Comparison of ENCODE assay signal across 1 cellular context in the genomic region with DNA sequence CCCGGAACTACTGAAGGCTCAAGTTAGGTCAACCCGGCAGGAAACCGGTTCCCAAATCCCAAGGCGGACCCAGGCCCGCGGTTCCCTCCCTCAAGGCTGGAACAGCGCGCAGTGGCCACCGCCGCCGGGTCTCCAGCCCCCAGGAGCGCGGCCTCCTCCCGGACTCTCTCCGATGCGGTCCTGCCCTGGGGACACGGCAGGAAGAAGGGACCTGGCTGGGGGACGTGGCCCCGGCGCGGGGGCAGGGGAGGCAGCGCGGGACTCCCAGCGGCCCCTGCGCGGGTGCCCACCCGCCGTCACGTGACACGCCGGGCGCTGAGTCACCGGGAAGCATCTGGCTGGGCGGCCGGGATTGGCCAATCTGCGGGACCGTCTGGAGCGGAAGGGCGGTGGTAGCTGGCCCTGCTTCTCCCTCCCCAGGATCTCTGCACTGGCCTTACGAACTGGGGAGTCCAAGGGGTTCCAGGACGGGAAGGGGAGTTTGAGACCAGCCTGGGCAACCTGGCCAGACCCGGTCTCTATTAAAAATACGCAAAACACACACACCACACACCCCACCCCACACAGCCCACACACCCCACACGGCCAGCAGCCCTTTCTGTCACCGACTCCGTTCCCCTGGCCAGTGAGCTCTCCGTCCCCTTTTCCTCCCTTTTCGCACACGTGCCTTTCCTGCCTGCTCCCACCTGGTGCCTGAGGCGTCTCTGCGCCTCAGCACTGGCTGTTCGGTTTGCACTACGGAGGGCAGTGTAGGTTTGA.
TF ChIP-seq lines count a peak whose summit lies in the region.

No MANE protein-coding gene starts in this region.

TF ChIP-seq in HepG2, 621 proteins besides CTCF, POLR2A, EP300 and RAD21 (continued from another document and continues in another):
- TF ChIP-seq, protein P1, sequence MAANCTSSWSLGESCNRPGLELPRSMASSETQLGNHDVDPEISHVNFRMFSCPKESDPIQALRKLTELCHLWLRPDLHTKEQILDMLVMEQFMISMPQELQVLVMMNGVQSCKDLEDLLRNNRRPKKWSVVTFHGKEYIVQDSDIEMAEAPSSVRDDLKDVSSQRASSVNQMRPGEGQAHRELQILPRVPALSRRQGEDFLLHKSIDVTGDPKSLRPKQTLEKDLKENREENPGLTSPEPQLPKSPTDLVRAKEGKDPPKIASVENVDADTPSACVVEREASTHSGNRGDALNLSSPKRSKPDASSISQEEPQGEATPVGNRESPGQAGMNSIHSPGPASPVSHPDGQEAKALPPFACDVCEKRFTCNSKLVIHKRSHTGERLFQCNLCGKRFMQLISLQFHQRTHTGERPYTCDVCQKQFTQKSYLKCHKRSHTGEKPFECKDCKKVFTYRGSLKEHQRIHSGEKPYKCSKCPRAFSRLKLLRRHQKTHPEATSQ (CRISPR knock-in tag; IDR thresholded peaks at IDR 0.05; ENCODE audit: borderline replicate concordance), result peak; percentile 79; the same call in 1 of the 2 replicates
- TF ChIP-seq, protein P2, sequence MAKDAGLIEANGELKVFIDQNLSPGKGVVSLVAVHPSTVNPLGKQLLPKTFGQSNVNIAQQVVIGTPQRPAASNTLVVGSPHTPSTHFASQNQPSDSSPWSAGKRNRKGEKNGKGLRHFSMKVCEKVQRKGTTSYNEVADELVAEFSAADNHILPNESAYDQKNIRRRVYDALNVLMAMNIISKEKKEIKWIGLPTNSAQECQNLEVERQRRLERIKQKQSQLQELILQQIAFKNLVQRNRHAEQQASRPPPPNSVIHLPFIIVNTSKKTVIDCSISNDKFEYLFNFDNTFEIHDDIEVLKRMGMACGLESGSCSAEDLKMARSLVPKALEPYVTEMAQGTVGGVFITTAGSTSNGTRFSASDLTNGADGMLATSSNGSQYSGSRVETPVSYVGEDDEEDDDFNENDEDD (CRISPR knock-in tag; IDR thresholded peaks at IDR 0.05; ENCODE audit: borderline replicate concordance), result peak; percentile 61; the same call in 1 of the 2 replicates
- TF ChIP-seq CAMTA2 (CRISPR knock-in tag; IDR thresholded peaks at IDR 0.05; ENCODE audit: borderline replicate concordance), result 0 out of 2 replicates have a peak, but pooled peaks have one; percentile 49
- TF ChIP-seq, protein P3, sequence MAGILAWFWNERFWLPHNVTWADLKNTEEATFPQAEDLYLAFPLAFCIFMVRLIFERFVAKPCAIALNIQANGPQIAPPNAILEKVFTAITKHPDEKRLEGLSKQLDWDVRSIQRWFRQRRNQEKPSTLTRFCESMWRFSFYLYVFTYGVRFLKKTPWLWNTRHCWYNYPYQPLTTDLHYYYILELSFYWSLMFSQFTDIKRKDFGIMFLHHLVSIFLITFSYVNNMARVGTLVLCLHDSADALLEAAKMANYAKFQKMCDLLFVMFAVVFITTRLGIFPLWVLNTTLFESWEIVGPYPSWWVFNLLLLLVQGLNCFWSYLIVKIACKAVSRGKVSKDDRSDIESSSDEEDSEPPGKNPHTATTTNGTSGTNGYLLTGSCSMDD (CRISPR knock-in tag; IDR thresholded peaks at IDR 0.05), result no peak
- TF ChIP-seq SUZ12 (IDR thresholded peaks at IDR 0.05; ENCODE audit: low read depth, low read length), result peak; percentile 37; the same call in 1 of the 2 replicates
- peak; percentile 95 for TF ChIP-seq POLR2AphosphoS5 (IDR thresholded peaks at IDR 0.05; ENCODE audit: low read depth, low read length)
- peak; percentile 78 for TF ChIP-seq PHF20 (CRISPR knock-in tag; IDR thresholded peaks at IDR 0.05)
- no peak for TF ChIP-seq HNF4G (IDR thresholded peaks at IDR 0.05; ENCODE audit: borderline replicate concordance, low read depth, low read length)
- TF ChIP-seq HNF4G (CRISPR knock-in tag; IDR thresholded peaks at IDR 0.05; ENCODE audit: borderline replicate concordance, low read depth), result no peak
- TF ChIP-seq ZNF781 (CRISPR knock-in tag; IDR thresholded peaks at IDR 0.05; ENCODE audit: borderline replicate concordance, not compliant biosample characterization), result no peak
- no peak; the same call in 1 of the 2 replicates for TF ChIP-seq MEF2D (CRISPR knock-in tag; IDR thresholded peaks at IDR 0.05)
- TF ChIP-seq, protein P4, sequence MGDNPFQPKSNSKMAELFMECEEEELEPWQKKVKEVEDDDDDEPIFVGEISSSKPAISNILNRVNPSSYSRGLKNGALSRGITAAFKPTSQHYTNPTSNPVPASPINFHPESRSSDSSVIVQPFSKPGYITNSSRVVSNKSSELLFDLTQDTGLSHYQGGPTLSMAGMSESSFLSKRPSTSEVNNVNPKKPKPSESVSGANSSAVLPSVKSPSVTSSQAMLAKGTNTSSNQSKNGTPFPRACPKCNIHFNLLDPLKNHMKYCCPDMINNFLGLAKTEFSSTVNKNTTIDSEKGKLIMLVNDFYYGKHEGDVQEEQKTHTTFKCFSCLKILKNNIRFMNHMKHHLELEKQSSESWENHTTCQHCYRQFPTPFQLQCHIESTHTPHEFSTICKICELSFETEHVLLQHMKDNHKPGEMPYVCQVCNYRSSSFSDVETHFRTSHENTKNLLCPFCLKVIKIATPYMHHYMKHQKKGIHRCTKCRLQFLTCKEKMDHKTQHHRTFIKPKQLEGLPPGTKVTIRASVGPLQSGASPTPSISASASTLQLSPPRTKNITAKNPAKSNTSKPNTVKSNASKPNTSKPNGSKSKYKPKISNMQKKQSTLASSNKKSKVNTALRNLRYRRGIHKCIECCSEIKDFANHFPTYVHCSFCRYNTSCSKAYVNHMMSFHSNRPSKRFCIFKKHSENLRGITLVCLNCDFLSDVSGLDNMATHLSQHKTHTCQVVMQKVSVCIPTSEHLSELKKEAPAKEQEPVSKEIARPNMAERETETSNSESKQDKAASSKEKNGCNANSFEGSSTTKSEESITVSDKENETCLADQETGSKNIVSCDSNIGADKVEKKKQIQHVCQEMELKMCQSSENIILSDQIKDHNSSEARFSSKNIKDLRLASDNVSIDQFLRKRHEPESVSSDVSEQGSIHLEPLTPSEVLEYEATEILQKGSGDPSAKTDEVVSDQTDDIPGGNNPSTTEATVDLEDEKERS (CRISPR knock-in tag; IDR thresholded peaks at IDR 0.05), result peak; percentile 59; the same call in 1 of the 2 replicates
- peak; percentile 47; the same call in 1 of the 2 replicates for TF ChIP-seq RARA (CRISPR knock-in tag; IDR thresholded peaks at IDR 0.05)
- TF ChIP-seq, protein P5, sequence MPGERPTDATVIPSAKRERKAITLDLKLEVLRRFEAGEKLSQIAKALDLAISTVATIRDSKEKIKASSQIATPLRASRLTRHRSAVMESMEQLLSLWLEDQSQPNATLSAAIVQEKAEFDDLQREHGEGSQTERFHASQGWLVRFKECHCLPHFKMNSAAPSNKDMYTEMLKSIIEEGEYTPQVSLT (CRISPR knock-in tag; IDR thresholded peaks at IDR 0.05; ENCODE audit: borderline replicate concordance, low read depth), result 0 out of 2 replicates have a peak, but pooled peaks have one; percentile 64
- TF ChIP-seq MYNN (CRISPR knock-in tag; IDR thresholded peaks at IDR 0.05; ENCODE audit: low read depth), result 0 out of 2 replicates have a peak, but pooled peaks have one; percentile 16
- peak; percentile 65; the same call in 1 of the 2 replicates for TF ChIP-seq ESRRA (CRISPR knock-in tag; IDR thresholded peaks at IDR 0.05; ENCODE audit: low read depth)
- no peak for TF ChIP-seq EZH2 (conservative IDR thresholded peaks at IDR 0.05; ENCODE audit: low read depth, low read length)
- 0 out of 2 replicates have a peak, but pooled peaks have one; percentile 3 for TF ChIP-seq SMAD9 (CRISPR knock-in tag; IDR thresholded peaks at IDR 0.05)
- TF ChIP-seq RBM39 (IDR thresholded peaks at IDR 0.05; ENCODE audit: low read depth, low read length, poor library complexity, severe bottlenecking), result peak; percentile 97
- no peak for TF ChIP-seq ZFP1 (CRISPR knock-in tag; IDR thresholded peaks at IDR 0.05)
- 0 out of 2 replicates have a peak, but pooled peaks have one; percentile 24 for TF ChIP-seq NR1H2 (CRISPR knock-in tag; IDR thresholded peaks at IDR 0.05; ENCODE audit: borderline replicate concordance, low read depth)
- no peak for TF ChIP-seq CENPX (CRISPR knock-in tag; IDR thresholded peaks at IDR 0.05)
- TF ChIP-seq ZNF253 (CRISPR knock-in tag; IDR thresholded peaks at IDR 0.05; ENCODE audit: borderline replicate concordance), result 0 out of 2 replicates have a peak, but pooled peaks have one; percentile 3
- peak; percentile 72; the same call in 1 of the 2 replicates for TF ChIP-seq ZIK1 (CRISPR knock-in tag; IDR thresholded peaks at IDR 0.05; ENCODE audit: borderline replicate concordance, low read depth)
- TF ChIP-seq PLRG1 (conservative IDR thresholded peaks at IDR 0.05), result no peak
- no peak for TF ChIP-seq SP1 (IDR thresholded peaks at IDR 0.05)
- TF ChIP-seq SP1 (CRISPR knock-in tag; IDR thresholded peaks at IDR 0.05), result peak; percentile 17; the same call in 1 of the 2 replicates
- peak; percentile 73; the same call in 1 of the 2 replicates for TF ChIP-seq ZNF790 (CRISPR knock-in tag; IDR thresholded peaks at IDR 0.05; ENCODE audit: borderline replicate concordance)
- peak; percentile 83 for TF ChIP-seq ZNF543 (CRISPR knock-in tag; IDR thresholded peaks at IDR 0.05)
- no peak for TF ChIP-seq MLLT10 (CRISPR knock-in tag; IDR thresholded peaks at IDR 0.05)
- TF ChIP-seq, protein P6, sequence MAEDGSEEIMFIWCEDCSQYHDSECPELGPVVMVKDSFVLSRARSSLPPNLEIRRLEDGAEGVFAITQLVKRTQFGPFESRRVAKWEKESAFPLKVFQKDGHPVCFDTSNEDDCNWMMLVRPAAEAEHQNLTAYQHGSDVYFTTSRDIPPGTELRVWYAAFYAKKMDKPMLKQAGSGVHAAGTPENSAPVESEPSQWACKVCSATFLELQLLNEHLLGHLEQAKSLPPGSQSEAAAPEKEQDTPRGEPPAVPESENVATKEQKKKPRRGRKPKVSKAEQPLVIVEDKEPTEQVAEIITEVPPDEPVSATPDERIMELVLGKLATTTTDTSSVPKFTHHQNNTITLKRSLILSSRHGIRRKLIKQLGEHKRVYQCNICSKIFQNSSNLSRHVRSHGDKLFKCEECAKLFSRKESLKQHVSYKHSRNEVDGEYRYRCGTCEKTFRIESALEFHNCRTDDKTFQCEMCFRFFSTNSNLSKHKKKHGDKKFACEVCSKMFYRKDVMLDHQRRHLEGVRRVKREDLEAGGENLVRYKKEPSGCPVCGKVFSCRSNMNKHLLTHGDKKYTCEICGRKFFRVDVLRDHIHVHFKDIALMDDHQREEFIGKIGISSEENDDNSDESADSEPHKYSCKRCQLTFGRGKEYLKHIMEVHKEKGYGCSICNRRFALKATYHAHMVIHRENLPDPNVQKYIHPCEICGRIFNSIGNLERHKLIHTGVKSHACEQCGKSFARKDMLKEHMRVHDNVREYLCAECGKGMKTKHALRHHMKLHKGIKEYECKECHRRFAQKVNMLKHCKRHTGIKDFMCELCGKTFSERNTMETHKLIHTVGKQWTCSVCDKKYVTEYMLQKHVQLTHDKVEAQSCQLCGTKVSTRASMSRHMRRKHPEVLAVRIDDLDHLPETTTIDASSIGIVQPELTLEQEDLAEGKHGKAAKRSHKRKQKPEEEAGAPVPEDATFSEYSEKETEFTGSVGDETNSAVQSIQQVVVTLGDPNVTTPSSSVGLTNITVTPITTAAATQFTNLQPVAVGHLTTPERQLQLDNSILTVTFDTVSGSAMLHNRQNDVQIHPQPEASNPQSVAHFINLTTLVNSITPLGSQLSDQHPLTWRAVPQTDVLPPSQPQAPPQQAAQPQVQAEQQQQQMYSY (CRISPR knock-in tag; IDR thresholded peaks at IDR 0.05), result 0 out of 2 replicates have a peak, but pooled peaks have one; percentile 56
- TF ChIP-seq ZZZ3 (CRISPR knock-in tag; IDR thresholded peaks at IDR 0.05; ENCODE audit: borderline replicate concordance), result no peak
- 0 out of 2 replicates have a peak, but pooled peaks have one; percentile 69 for TF ChIP-seq HES4 (CRISPR knock-in tag; IDR thresholded peaks at IDR 0.05; ENCODE audit: borderline replicate concordance)
- peak; percentile 68; the same call in 1 of the 2 replicates for TF ChIP-seq DR1 (CRISPR knock-in tag; IDR thresholded peaks at IDR 0.05)
- TF ChIP-seq, protein P7, sequence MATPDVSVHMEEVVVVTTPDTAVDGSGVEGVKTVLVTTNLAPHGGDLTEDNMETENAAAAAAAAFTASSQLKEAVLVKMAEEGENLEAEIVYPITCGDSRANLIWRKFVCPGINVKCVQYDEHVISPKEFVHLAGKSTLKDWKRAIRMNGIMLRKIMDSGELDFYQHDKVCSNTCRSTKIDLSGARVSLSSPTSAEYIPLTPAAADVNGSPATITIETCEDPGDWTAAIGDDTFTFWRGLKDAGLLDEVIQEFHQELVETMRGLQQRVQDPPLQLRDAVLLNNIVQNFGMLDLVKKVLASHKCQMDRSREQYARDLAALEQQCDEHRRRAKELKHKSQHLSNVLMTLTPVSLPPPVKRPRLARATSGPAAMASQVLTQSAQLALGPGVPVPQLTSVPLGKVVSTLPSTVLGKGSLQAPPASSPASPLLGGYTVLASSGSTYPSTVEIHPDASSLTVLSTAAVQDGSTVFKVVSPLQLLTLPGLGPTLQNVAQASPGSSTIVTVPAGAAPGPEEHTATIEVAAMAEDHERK (CRISPR knock-in tag; IDR thresholded peaks at IDR 0.05; ENCODE audit: low read depth), result no peak
- no peak for TF ChIP-seq SKI (IDR thresholded peaks at IDR 0.05; ENCODE audit: partially characterized antibody)
- no peak for TF ChIP-seq SOX6 (IDR thresholded peaks at IDR 0.05)
- peak; percentile 45; the same call in 1 of the 2 replicates for TF ChIP-seq SOX6 (CRISPR knock-in tag; IDR thresholded peaks at IDR 0.05)
- TF ChIP-seq ZNF441 (CRISPR knock-in tag; IDR thresholded peaks at IDR 0.05; ENCODE audit: borderline replicate concordance), result no peak; the same call in 1 of the 2 replicates
- TF ChIP-seq, protein P8, sequence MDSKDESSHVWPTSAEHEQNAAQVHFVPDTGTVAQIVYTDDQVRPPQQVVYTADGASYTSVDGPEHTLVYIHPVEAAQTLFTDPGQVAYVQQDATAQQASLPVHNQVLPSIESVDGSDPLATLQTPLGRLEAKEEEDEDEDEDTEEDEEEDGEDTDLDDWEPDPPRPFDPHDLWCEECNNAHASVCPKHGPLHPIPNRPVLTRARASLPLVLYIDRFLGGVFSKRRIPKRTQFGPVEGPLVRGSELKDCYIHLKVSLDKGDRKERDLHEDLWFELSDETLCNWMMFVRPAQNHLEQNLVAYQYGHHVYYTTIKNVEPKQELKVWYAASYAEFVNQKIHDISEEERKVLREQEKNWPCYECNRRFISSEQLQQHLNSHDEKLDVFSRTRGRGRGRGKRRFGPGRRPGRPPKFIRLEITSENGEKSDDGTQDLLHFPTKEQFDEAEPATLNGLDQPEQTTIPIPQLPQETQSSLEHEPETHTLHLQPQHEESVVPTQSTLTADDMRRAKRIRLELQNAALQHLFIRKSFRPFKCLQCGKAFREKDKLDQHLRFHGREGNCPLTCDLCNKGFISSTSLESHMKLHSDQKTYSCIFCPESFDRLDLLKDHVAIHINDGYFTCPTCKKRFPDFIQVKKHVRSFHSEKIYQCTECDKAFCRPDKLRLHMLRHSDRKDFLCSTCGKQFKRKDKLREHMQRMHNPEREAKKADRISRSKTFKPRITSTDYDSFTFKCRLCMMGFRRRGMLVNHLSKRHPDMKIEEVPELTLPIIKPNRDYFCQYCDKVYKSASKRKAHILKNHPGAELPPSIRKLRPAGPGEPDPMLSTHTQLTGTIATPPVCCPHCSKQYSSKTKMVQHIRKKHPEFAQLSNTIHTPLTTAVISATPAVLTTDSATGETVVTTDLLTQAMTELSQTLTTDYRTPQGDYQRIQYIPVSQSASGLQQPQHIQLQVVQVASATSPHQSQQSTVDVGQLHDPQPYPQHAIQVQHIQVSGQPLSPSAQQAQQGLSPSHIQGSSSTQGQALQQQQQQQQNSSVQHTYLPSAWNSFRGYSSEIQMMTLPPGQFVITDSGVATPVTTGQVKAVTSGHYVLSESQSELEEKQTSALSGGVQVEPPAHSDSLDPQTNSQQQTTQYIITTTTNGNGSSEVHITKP (CRISPR knock-in tag; IDR thresholded peaks at IDR 0.05; ENCODE audit: low read depth), result no peak
